Comparison of ENCODE assay signal across 10 cellular contexts in the genomic region with DNA sequence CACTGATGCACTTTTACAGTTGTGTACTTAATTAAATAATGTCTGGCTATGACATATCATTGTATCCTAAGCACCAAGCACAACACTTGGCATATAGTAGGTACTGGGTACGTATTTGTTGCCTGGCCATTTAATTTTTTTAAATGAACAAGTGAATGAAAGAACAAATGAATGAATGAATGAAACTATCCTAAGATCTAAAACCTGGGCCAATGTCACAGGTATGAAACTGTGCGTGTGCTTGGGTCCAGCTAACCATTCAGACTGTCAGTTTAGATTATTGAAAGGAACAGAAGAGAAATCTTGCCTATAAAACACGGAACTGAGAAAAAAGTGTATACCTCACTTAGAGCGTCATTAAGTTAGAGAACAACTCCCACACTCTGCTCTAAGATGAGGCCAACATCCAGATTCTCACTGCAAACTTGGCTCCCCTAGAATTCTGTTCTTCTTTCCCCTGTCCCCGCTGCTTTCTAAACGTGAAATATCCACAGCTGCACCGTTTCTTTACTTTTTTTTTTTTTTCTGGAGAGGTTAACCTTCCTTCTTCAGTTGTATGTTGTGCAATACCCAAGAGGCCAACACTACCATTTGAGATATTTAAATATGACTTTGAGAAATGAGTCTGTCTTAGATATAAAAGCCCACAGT. TPM values are rescaled to one million over a fixed set of nuclear protein-coding genes. Genes with fewer than 3 reads are reported as not detected.
DNase-seq lines count a peak whose midpoint lies in the region; ATAC-seq and TF ChIP-seq lines count a peak whose summit lies in the region.
"Had no signal": no experiment of that assay in that cellular context is flagged by ENCODE, and none has a peak within 500 bp of the region (broad histone marks: within the 10 kb centered on the region; RNA-seq: fewer than 3 reads in every experiment).

No MANE protein-coding gene starts in this region.

- H3K27ac Mint-ChIP-seq in mesothelial cell of epicardium (peak overlapping the region; percentile 48), GM23338 (no peak overlapping the region)

- H3F3A ChIP-seq in GM23338 (replicated peaks; ENCODE audit: low read depth), result no peaks in the 10 kb centered on the region

- TF ChIP-seq CTCF in mesothelial cell of epicardium (IDR thresholded peaks at IDR 0.05; ENCODE audit: unreplicated experiment) (no peak), GM23338 (conservative IDR thresholded peaks at IDR 0.05; ENCODE audit: low read depth in 2 of 2) (no peak)

- H3K9me3 Mint-ChIP-seq in mesothelial cell of epicardium (peaks cover 3% of the 10 kb centered on the region), GM23338 (no peaks in the 10 kb centered on the region)

- no peak overlapping the region for H3K4me3 ChIP-seq in GM23338

- no peak overlapping the region for H3K4me2 ChIP-seq in GM23338

- peaks cover 10% of the 10 kb centered on the region; the same call in 1 of the 2 replicates for H3K4me1 ChIP-seq in GM23338 (ENCODE audit: insufficient read depth)

- H2AFZ ChIP-seq in GM23338, result no peak overlapping the region

- no peaks in the 10 kb centered on the region for H3K27me3 ChIP-seq in GM23338 (ENCODE audit: insufficient read depth)

- no peaks in the 10 kb centered on the region for H3K36me3 Mint-ChIP-seq in mesothelial cell of epicardium
- no peaks in the 10 kb centered on the region for H3K36me3 Mint-ChIP-seq in GM23338 (ENCODE audit: low read depth)

- no peaks in the 10 kb centered on the region; the same call in 1 of the 2 replicates for H4K20me1 ChIP-seq in GM23338 (replicated peaks; ENCODE audit: insufficient read depth)

- H3K27me3 Mint-ChIP-seq in mesothelial cell of epicardium (ENCODE audit: low read depth) (no peaks in the 10 kb centered on the region), GM23338 (ENCODE audit: insufficient read depth, low read depth, poor library complexity) (peaks cover 4% of the 10 kb centered on the region)

- H3K4me3 Mint-ChIP-seq in mesothelial cell of epicardium (no peak overlapping the region), GM23338 (no peak overlapping the region)

- H3K27ac ChIP-seq in GM23338 (ENCODE audit: low read depth), result no peak overlapping the region

- DNase-seq in MV-4-11 (lab: John Stamatoyannopoulos, UW) (peak; percentile 95), mesothelial cell of epicardium (ENCODE audit: low spot score in 2 of 2, unreplicated experiment in 2 of 2) (no peak), amniotic stem cell (lab: John Stamatoyannopoulos, UW) (no peak), GDM1 (lab: John Stamatoyannopoulos, UW) (no peak), medulla oblongata (ENCODE audit: extremely low spot score) (no peak), GM23338 (ENCODE audit: low spot score) (no peak)
- DNase-seq: stimulated activated CD4-positive, alpha-beta T cell treated with anti-CD3 and anti-CD28 coated beads, Interleukin-2, amount 100 ng/mL, for 24 hours; T-helper 9 cell had no signal

- no peaks in the 10 kb centered on the region for H3K9me2 ChIP-seq in GM23338 (ENCODE audit: insufficient read depth)

- H3K4me1 Mint-ChIP-seq in mesothelial cell of epicardium (peaks cover 13% of the 10 kb centered on the region), GM23338 (peaks cover 5% of the 10 kb centered on the region; the same call in 2 of the 3 replicates)

- no peaks in the 10 kb centered on the region for H3K36me3 ChIP-seq in GM23338 (ENCODE audit: insufficient read depth)

- H3K79me2 ChIP-seq in GM23338 (replicated peaks; ENCODE audit: insufficient read depth), result no peaks in the 10 kb centered on the region

- ATAC-seq in GM19023 (IDR thresholded peaks at IDR 0.05; ENCODE audit: unreplicated experiment) (peak; percentile 49), HG02840 (IDR thresholded peaks at IDR 0.05; ENCODE audit: low FRiP score, unreplicated experiment) (peak; percentile 49), GM23338 (no peak)

TF ChIP-seq in GM23338, 12 proteins besides CTCF, POLR2A, EP300 and RAD21 (continues in another document):
- TF ChIP-seq EZH2 (IDR thresholded peaks at IDR 0.05; ENCODE audit: low read depth, unreplicated experiment) (no peak), NANOG (IDR thresholded peaks at IDR 0.05; ENCODE audit: borderline replicate concordance) (no peak), EZH2phosphoT487 (IDR thresholded peaks at IDR 0.05; ENCODE audit: unreplicated experiment) (no peak)
- TF ChIP-seq, protein P1, sequence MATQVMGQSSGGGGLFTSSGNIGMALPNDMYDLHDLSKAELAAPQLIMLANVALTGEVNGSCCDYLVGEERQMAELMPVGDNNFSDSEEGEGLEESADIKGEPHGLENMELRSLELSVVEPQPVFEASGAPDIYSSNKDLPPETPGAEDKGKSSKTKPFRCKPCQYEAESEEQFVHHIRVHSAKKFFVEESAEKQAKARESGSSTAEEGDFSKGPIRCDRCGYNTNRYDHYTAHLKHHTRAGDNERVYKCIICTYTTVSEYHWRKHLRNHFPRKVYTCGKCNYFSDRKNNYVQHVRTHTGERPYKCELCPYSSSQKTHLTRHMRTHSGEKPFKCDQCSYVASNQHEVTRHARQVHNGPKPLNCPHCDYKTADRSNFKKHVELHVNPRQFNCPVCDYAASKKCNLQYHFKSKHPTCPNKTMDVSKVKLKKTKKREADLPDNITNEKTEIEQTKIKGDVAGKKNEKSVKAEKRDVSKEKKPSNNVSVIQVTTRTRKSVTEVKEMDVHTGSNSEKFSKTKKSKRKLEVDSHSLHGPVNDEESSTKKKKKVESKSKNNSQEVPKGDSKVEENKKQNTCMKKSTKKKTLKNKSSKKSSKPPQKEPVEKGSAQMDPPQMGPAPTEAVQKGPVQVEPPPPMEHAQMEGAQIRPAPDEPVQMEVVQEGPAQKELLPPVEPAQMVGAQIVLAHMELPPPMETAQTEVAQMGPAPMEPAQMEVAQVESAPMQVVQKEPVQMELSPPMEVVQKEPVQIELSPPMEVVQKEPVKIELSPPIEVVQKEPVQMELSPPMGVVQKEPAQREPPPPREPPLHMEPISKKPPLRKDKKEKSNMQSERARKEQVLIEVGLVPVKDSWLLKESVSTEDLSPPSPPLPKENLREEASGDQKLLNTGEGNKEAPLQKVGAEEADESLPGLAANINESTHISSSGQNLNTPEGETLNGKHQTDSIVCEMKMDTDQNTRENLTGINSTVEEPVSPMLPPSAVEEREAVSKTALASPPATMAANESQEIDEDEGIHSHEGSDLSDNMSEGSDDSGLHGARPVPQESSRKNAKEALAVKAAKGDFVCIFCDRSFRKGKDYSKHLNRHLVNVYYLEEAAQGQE (IDR thresholded peaks at IDR 0.05; ENCODE audit: unreplicated experiment), result no peak
- TF ChIP-seq, protein P2, sequence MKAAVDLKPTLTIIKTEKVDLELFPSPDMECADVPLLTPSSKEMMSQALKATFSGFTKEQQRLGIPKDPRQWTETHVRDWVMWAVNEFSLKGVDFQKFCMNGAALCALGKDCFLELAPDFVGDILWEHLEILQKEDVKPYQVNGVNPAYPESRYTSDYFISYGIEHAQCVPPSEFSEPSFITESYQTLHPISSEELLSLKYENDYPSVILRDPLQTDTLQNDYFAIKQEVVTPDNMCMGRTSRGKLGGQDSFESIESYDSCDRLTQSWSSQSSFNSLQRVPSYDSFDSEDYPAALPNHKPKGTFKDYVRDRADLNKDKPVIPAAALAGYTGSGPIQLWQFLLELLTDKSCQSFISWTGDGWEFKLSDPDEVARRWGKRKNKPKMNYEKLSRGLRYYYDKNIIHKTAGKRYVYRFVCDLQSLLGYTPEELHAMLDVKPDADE (IDR thresholded peaks at IDR 0.05), result no peak

RNA-seq across cellular contexts. Expression of a gene that starts 17.3 kb away (rescaled TPM):
- total RNA-seq in mesothelial cell of epicardium, result 13.8 to 14.4 TPM (median 14.3 TPM) in 3 replicates
- total RNA-seq in GM23338 (2014; rRNA removed; shearing (Covaris generic)), result 61.7 and 65.8 TPM in 2 replicates
- polyA plus RNA-seq in GM23338 (2016; fragmentation: Nextera tagmentation; extraction: Ambion mirVana), result 17.1 and 19.3 TPM in 2 replicates

RNA-seq across cellular contexts. Expression of a gene that starts 33.9 kb away (rescaled TPM):
- total RNA-seq in mesothelial cell of epicardium, result 29.7 to 31.5 TPM (median 30.0 TPM) in 3 replicates
- 56.6 and 71.6 TPM in 2 replicates for total RNA-seq in GM23338 (2014; rRNA removed; shearing (Covaris generic))
- 68.3 and 82.9 TPM in 2 replicates for polyA plus RNA-seq in GM23338 (2016; fragmentation: Nextera tagmentation; extraction: Ambion mirVana)
